ENCODE assay signal across 1 cellular context in genomic region chr12:10759657-10760056, GRCh38.
TF ChIP-seq lines count a peak whose summit lies in the region.

No MANE protein-coding gene starts in this region.

TF ChIP-seq in HCT116, 20 proteins besides CTCF, POLR2A, EP300 and RAD21 (continued from another document):
- TF ChIP-seq, protein P1, sequence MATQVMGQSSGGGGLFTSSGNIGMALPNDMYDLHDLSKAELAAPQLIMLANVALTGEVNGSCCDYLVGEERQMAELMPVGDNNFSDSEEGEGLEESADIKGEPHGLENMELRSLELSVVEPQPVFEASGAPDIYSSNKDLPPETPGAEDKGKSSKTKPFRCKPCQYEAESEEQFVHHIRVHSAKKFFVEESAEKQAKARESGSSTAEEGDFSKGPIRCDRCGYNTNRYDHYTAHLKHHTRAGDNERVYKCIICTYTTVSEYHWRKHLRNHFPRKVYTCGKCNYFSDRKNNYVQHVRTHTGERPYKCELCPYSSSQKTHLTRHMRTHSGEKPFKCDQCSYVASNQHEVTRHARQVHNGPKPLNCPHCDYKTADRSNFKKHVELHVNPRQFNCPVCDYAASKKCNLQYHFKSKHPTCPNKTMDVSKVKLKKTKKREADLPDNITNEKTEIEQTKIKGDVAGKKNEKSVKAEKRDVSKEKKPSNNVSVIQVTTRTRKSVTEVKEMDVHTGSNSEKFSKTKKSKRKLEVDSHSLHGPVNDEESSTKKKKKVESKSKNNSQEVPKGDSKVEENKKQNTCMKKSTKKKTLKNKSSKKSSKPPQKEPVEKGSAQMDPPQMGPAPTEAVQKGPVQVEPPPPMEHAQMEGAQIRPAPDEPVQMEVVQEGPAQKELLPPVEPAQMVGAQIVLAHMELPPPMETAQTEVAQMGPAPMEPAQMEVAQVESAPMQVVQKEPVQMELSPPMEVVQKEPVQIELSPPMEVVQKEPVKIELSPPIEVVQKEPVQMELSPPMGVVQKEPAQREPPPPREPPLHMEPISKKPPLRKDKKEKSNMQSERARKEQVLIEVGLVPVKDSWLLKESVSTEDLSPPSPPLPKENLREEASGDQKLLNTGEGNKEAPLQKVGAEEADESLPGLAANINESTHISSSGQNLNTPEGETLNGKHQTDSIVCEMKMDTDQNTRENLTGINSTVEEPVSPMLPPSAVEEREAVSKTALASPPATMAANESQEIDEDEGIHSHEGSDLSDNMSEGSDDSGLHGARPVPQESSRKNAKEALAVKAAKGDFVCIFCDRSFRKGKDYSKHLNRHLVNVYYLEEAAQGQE (IDR thresholded peaks at IDR 0.05; ENCODE audit: low read depth), result no peak
